9 cellular contexts compared by ENCODE assay signal in the genomic region with DNA sequence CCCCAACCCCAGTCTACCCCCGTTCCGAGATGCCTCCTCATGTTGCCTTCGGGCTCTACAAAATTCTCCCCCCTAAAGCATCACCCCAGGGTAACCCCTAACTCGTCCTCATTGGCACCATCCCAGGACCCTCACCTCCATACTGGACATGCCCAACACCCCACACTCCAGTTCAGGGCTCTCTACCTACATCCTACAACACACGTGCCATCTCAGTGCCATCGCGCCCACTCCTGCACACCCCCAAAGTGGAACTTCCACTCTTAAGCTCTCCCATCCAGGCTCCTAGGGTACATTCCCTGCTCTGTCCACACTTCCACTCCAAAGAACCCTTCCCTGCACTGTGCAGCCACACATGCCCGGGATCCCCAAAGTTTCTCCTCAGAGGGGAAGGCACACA. TPM values are rescaled to one million over a fixed set of nuclear protein-coding genes. Genes with fewer than 3 reads are reported as not detected.
DNase-seq lines count a peak whose midpoint lies in the region; ATAC-seq and TF ChIP-seq lines count a peak whose summit lies in the region.
"Had no signal": no experiment of that assay in that cellular context is flagged by ENCODE, and none has a peak within 500 bp of the region (broad histone marks: within the 10 kb centered on the region; RNA-seq: fewer than 3 reads in every experiment).

No MANE protein-coding gene starts in this region.

- H3K4me3 ChIP-seq in fibroblast of pulmonary artery (replicated peaks; ENCODE audit: low read depth, low read length) (peak overlapping the region; percentile 74), prostate gland (peak overlapping the region; percentile 98)

- H3K36me3 ChIP-seq in prostate gland: no peaks in the 10 kb centered on the region

- no peak for TF ChIP-seq POLR2A in prostate gland (IDR thresholded peaks at IDR 0.05)

- H3K27me3 ChIP-seq in prostate gland (replicated peaks; ENCODE audit: insufficient read depth): no peaks in the 10 kb centered on the region

- no peaks in the 10 kb centered on the region for H3K9me3 ChIP-seq in prostate gland

- peaks cover 5% of the 10 kb centered on the region for H3K4me1 ChIP-seq in prostate gland (replicated peaks)

- peak overlapping the region; percentile 84 to 93 for H3K27ac ChIP-seq in prostate gland

- TF ChIP-seq CTCF in fibroblast of pulmonary artery (IDR thresholded peaks at IDR 0.05; ENCODE audit: low read length, missing control alignments): no peak
- TF ChIP-seq CTCF in prostate gland (IDR thresholded peaks at IDR 0.05): no peak
- no peak for TF ChIP-seq CTCF in GM13977 (IDR thresholded peaks at IDR 0.05; ENCODE audit: extremely low read depth, insufficient read depth, missing control alignments)

- WGBS in prostate gland: 8% methylated on average over 8 of the region's 8 CpGs

- in situ Hi-C loops in GM13977 (cut with MboI; ENCODE audit: low pct_unique_long_range_greater_than_20kb, low sequenced_read_pairs, unreplicated experiment): no loop called here

- intact Hi-C loops in prostate gland (cut with DNase I): loop anchor here (5.0 kb wide), 1 partner anchor 33 kb away; no protein-coding TSS in a partner anchor

- peak; percentile 30 for ATAC-seq in SK-N-SH treated with all-trans-retinoic acid at 6 μM for 48 hours

- DNase-seq in GM03348 (ENCODE audit: low spot score) (peak; percentile 28), fibroblast of pulmonary artery (ENCODE audit: low read depth) (no peak), prostate gland (ENCODE audit: low spot score) (no peak), NCI-H2081 (lab: John Stamatoyannopoulos, UW) (no peak), MV-4-11 (lab: John Stamatoyannopoulos, UW) (no peak), SW 1271 (lab: John Stamatoyannopoulos, UW) (no peak), GM13977 (ENCODE audit: low spot score) (no peak)
- DNase-seq: activated CD4-positive, alpha-beta T cell treated with anti-CD3 and anti-CD28 coated beads, Interleukin-2, amount 50 U/mL, for 4 hours had no signal

TF ChIP-seq in SK-N-SH treated with all-trans-retinoic acid at 6 μM for 48 hours, 23 proteins besides CTCF, POLR2A, EP300 and RAD21:
- no peak for TF ChIP-seq ZNF70 (CRISPR knock-in tag; IDR thresholded peaks at IDR 0.05)

RNA-seq across cellular contexts. Expression of a gene that starts 0.8 kb away (rescaled TPM):
- total RNA-seq in prostate gland: 10 to 100 TPM; 15.2 to 32.0 TPM

RNA-seq across cellular contexts. Expression of a gene that starts 1.2 kb away (rescaled TPM):
- 100 to 1,000 TPM in 1 of 2 donors, 10 to 100 TPM in 1; 80.7 to 221 TPM for total RNA-seq in prostate gland

RNA-seq across cellular contexts. Expression of a gene that starts 28.1 kb away (rescaled TPM):
- 10 to 100 TPM; 38.9 to 41.8 TPM for total RNA-seq in prostate gland

RNA-seq across cellular contexts. Expression of a gene that starts 43.4 kb away (rescaled TPM):
- 100 to 1,000 TPM; 122 to 214 TPM for total RNA-seq in prostate gland
